Comparison of ENCODE assay signal across 13 cellular contexts in genomic region chr15:71413419-71413818, GRCh38.
"Had no signal": no experiment of that assay in that cellular context is flagged by ENCODE, and none has a peak within 500 bp of the region (broad histone marks: within the 10 kb centered on the region; RNA-seq: fewer than 3 reads in every experiment).

No MANE protein-coding gene starts in this region.

- H3K27me3 ChIP-seq: colonic mucosa, foreskin keratinocyte, right lobe of liver, uterus had no signal

- H3K4me1 ChIP-seq: foreskin keratinocyte, uterus had no signal

- H3K27ac ChIP-seq: colonic mucosa, foreskin keratinocyte, right lobe of liver had no signal

- H3K36me3 ChIP-seq: colonic mucosa, right lobe of liver, uterus had no signal

- H3K9me3 ChIP-seq: colonic mucosa, right lobe of liver, uterus had no signal

- ATAC-seq: foreskin keratinocyte, right lobe of liver, SK-N-SH treated with all-trans-retinoic acid at 6 μM for 48 hours had no signal

- H3K4me3 ChIP-seq: colonic mucosa, right lobe of liver, uterus had no signal

- DNase-seq: activated CD4-positive, alpha-beta T cell treated with anti-CD3 and anti-CD28 coated beads, Interleukin-2, amount 50 U/mL, for 48 hours; activated CD4-positive, CD25-positive, alpha-beta regulatory T cell treated with anti-CD3 and anti-CD28 coated beads, Interleukin-2, amount 50 U/mL, for 72 hours; activated naive CD4-positive, alpha-beta T cell treated with anti-CD3 and anti-CD28 coated beads, Interleukin-2, amount 10 ng/mL, durations not matched to agents 7 days and 5 days; activated T-cell treated with anti-CD3 and anti-CD28 coated beads, Interleukin-2, amount 50 U/mL, for 1 hour; colonic mucosa; effector CD4-positive, alpha-beta T cell; foreskin keratinocyte; nephron progenitor cell; occipital lobe; right lobe of liver; T-helper 1 cell; uterus had no signal
